In the genomic region with DNA sequence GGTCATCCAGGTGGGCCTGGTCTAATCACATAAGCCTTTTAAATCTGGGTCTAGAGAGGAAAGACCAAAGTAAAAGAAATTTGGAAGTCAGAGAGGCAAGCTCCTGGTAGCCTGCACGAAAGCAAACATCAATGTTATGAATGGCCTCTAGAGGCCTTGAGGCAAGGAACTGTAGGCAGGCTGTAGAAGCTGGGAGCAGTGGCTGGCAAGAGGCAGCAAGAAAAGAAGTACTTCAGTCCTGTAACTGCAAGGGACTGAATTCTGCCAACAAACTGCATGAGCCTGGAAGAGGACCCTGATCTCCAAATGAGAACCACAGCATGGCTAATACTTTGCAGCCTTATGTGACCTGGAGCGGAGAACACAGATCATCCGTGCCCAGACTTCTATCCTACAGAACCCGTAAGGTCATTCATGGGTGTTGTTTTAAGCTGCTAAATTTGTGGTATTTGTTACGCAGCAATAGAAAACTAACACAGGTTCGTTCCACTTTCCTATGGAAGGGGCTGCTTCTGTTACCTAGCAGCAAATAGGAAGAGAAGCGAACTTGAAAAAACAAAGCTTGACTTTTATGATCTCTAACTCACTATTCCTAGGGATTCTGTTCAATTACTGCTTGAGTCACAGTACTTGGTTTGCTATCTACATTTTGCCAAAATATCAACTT, we compare ENCODE assay signal across 8 cellular contexts. TPM values are rescaled to one million over a fixed set of nuclear protein-coding genes. Genes with fewer than 3 reads are reported as not detected.
DNase-seq lines count a peak whose midpoint lies in the region; ATAC-seq and TF ChIP-seq lines count a peak whose summit lies in the region.

No MANE protein-coding gene starts in this region.

- TF ChIP-seq POLR2A in breast epithelium (IDR thresholded peaks at IDR 0.05), result no peak

- H3K27me3 ChIP-seq in BLaER1, result no peaks in the 10 kb centered on the region
- H3K27me3 ChIP-seq in breast epithelium, result no peaks in the 10 kb centered on the region
- H3K27me3 ChIP-seq in muscle layer of colon (ENCODE audit: control insufficient read depth in 1 of 2, insufficient read depth in 2 of 2, low read length in 2 of 2), result no peaks in the 10 kb centered on the region

- peak overlapping the region; percentile 99; the same call in 1 of the 2 replicates for H3K27ac ChIP-seq in BLaER1
- H3K27ac ChIP-seq in KOPT-K1 (ENCODE audit: low read depth, low read length, poor library complexity, severe bottlenecking), result peak overlapping the region; percentile 96
- peak overlapping the region; percentile 98 to 100 for H3K27ac ChIP-seq in breast epithelium
- peak overlapping the region; percentile 83 for H3K27ac ChIP-seq in muscle layer of colon (ENCODE audit: low read depth, low read length)

- H3K4me1 ChIP-seq in BLaER1 (peaks cover 58% of the 10 kb centered on the region), breast epithelium (peaks cover 7 to 8% of the 10 kb centered on the region in 2 donors), muscle layer of colon (ENCODE audit: insufficient read depth, low read length) (peaks cover 25% of the 10 kb centered on the region)

- no peak for DNase-seq in breast epithelium (ENCODE audit: low spot score in 2 of 2)
- no peak for DNase-seq in germinal center (ENCODE audit: low spot score)
- DNase-seq in HuH-7.5 (ENCODE audit: low spot score), result no peak

- H3K36me3 ChIP-seq in BLaER1, result peaks cover 36% of the 10 kb centered on the region
- H3K36me3 ChIP-seq in KOPT-K1 (ENCODE audit: insufficient read depth, low read length), result peaks cover 49% of the 10 kb centered on the region
- no peaks in the 10 kb centered on the region for H3K36me3 ChIP-seq in breast epithelium
- H3K36me3 ChIP-seq in muscle layer of colon (ENCODE audit: insufficient read depth, low read length), result peaks cover 4% of the 10 kb centered on the region

- H3K4me3 ChIP-seq in BLaER1 (peak overlapping the region; percentile 91), breast epithelium (peak overlapping the region; percentile 91 to 96 (median 93)), muscle layer of colon (ENCODE audit: low read depth in 1 of 2, low read length in 2 of 2) (peak overlapping the region; percentile 75 to 87)

- H3K9ac ChIP-seq in BLaER1 (peak overlapping the region; percentile 98), muscle layer of colon (ENCODE audit: low read length) (peak overlapping the region; percentile 31)

- TF ChIP-seq CTCF in breast epithelium (IDR thresholded peaks at IDR 0.05), result no peak

- H3K4me2 ChIP-seq in BLaER1, result peak overlapping the region; percentile 94

- ATAC-seq in HG03342 (IDR thresholded peaks at IDR 0.05; ENCODE audit: unreplicated experiment), result no peak
- no peak for ATAC-seq in HG02840 (IDR thresholded peaks at IDR 0.05; ENCODE audit: low FRiP score, unreplicated experiment)

- peaks cover 58% of the 10 kb centered on the region for H4K20me1 ChIP-seq in BLaER1

- intact Hi-C loops in breast epithelium (cut with DNase I; ENCODE audit: low total_unique reads), result no loop called here

- H3K9me3 ChIP-seq in BLaER1 (no peaks in the 10 kb centered on the region), KOPT-K1 (ENCODE audit: insufficient read depth, low read length, poor library complexity, severe bottlenecking) (no peaks in the 10 kb centered on the region), breast epithelium (no peaks in the 10 kb centered on the region), muscle layer of colon (ENCODE audit: low read length) (no peaks in the 10 kb centered on the region)

RNA-seq across cellular contexts. Expression of a gene that starts 1.2 kb away (rescaled TPM):
- total RNA-seq in breast epithelium, result 10 to 100 TPM; 44.8 to 56.1 (median 48.2) TPM

RNA-seq across cellular contexts. Expression of a gene that starts 5.2 kb away (rescaled TPM):
- total RNA-seq in breast epithelium, result 10 to 100 TPM; 16.8 to 21.0 (median 21.0) TPM
